ENCODE assay signal across 8 cellular contexts in genomic region chr15:100349321-100349695, GRCh38. TPM values are rescaled to one million over a fixed set of nuclear protein-coding genes. Genes with fewer than 3 reads are reported as not detected.
A peak's percentile ranks its signal among the peaks of the same experiment; 100 is the strongest.
DNase-seq lines count a peak whose midpoint lies in the region; ATAC-seq and TF ChIP-seq lines count a peak whose summit lies in the region.

No MANE protein-coding gene starts in this region.

- peaks cover 10 to 19% (median 17%) of the 10 kb centered on the region in 3 donors for H3K27me3 Mint-ChIP-seq in CD14-positive monocyte (ENCODE audit: low read depth in 3 of 3)

- no peaks in the 10 kb centered on the region for H3K9me3 ChIP-seq in OCI-LY1 (ENCODE audit: low read length)
- no peaks in the 10 kb centered on the region for H3K9me3 ChIP-seq in osteoblast (ENCODE audit: low read depth, low read length)

- H3K27ac Mint-ChIP-seq in CD14-positive monocyte, result no peak overlapping the region

- H3K4me1 ChIP-seq in OCI-LY1 (ENCODE audit: insufficient read depth, low read length, severe bottlenecking) (no peaks in the 10 kb centered on the region), osteoblast (ENCODE audit: insufficient read depth, low read length) (peaks cover 8% of the 10 kb centered on the region)

- H3K27me3 ChIP-seq in OCI-LY1 (ENCODE audit: insufficient read depth, low read length) (no peaks in the 10 kb centered on the region), osteoblast (ENCODE audit: insufficient read depth, low read length) (peaks cover 4% of the 10 kb centered on the region)

- H3K79me2 ChIP-seq in OCI-LY1 (ENCODE audit: insufficient read depth, low read length) (no peaks in the 10 kb centered on the region), osteoblast (ENCODE audit: insufficient read depth, low read length) (no peaks in the 10 kb centered on the region)

- H2AFZ ChIP-seq in OCI-LY1 (ENCODE audit: low read length) (no peak overlapping the region), osteoblast (ENCODE audit: low read length) (peak overlapping the region; percentile 100)

- intact Hi-C loops in CD14-positive monocyte (cut with micrococcal nuclease), result loop anchor here (5.0 kb wide), 2 partner anchors 223 to 253 kb away; partner anchors contain the start of genes ASB7 (in 1 of the 2) and LINS1 (in 1 of the 2)

- H3K4me3 ChIP-seq in OCI-LY1 (ENCODE audit: low read depth, low read length, poor library complexity, severe bottlenecking) (peak overlapping the region; percentile 70), epithelial cell of proximal tubule (ENCODE audit: low read depth, low read length) (peak overlapping the region; percentile 98), osteoblast (ENCODE audit: insufficient read depth, low read length) (peak overlapping the region; percentile 93)

- no peaks in the 10 kb centered on the region for H3F3A ChIP-seq in OCI-LY1 (ENCODE audit: insufficient read depth, low read length)

- no peaks in the 10 kb centered on the region for H3K9me2 ChIP-seq in OCI-LY1 (ENCODE audit: low read depth, low read length)

- H3K4me2 ChIP-seq in OCI-LY1 (ENCODE audit: low read length) (peak overlapping the region; percentile 95; the same call in 1 of the 2 replicates), osteoblast (ENCODE audit: insufficient read depth, low read length) (peak overlapping the region; percentile 98)

- no peak for ATAC-seq in activated CD4-positive, CD25-positive, alpha-beta regulatory T cell treated with anti-CD3 and anti-CD28 coated beads, Interleukin-2, amount 50 U/mL, for 24 hours

- H3K36me3 Mint-ChIP-seq in CD14-positive monocyte, result peaks cover 0 to 5% of the 10 kb centered on the region in 2 donors

- H3K36me3 ChIP-seq in OCI-LY1 (ENCODE audit: insufficient read depth, low read length) (no peaks in the 10 kb centered on the region), osteoblast (ENCODE audit: insufficient read depth, low read length) (no peaks in the 10 kb centered on the region)

- H3K4me1 Mint-ChIP-seq in CD14-positive monocyte, result peaks cover 19% of the 10 kb centered on the region

- H3K4me3 Mint-ChIP-seq in CD14-positive monocyte, result peak overlapping the region; percentile 93 to 97

- peaks cover 0 to 7% (median 5%) of the 10 kb centered on the region in 7 donors for H3K9me3 Mint-ChIP-seq in CD14-positive monocyte

- no peak for DNase-seq in CD14-positive monocyte (ENCODE audit: low spot score)
- no peak for DNase-seq in epithelial cell of proximal tubule (ENCODE audit: low read depth)
- DNase-seq in osteoblast (ENCODE audit: insufficient read length, low spot score, missing footprints), result no peak
- no peak for DNase-seq in NCI-H2081 treated with DMSO at 0.1 percent for 48 hours (lab: John Stamatoyannopoulos, UW)
- no peak for DNase-seq in activated gamma-delta T cell (lab: John Stamatoyannopoulos, UW)
- DNase-seq in NCI-H128 (lab: John Stamatoyannopoulos, UW; ENCODE audit: unreplicated experiment), result no peak

- H4K20me1 ChIP-seq in OCI-LY1 (ENCODE audit: insufficient read depth, low read length) (no peaks in the 10 kb centered on the region), osteoblast (ENCODE audit: insufficient read depth, low read length) (no peaks in the 10 kb centered on the region)

- H3K9ac ChIP-seq in OCI-LY1 (ENCODE audit: low read length), result no peak overlapping the region

- no peak overlapping the region for H3K27ac ChIP-seq in OCI-LY1 (ENCODE audit: low read depth, low read length, poor library complexity, severe bottlenecking)
- no peak overlapping the region for H3K27ac ChIP-seq in osteoblast (ENCODE audit: low read depth, low read length)

- TF ChIP-seq CTCF in CD14-positive monocyte (IDR thresholded peaks at IDR 0.05) (no peak), OCI-LY1 (IDR thresholded peaks at IDR 0.05; ENCODE audit: low read length) (no peak), epithelial cell of proximal tubule (conservative IDR thresholded peaks at IDR 0.05; ENCODE audit: low read depth, low read length) (no peak), osteoblast (IDR thresholded peaks at IDR 0.05; ENCODE audit: extremely low read depth, low read depth, low read length) (no peak)

RNA-seq across cellular contexts. Expression of gene ADAMTS17, which starts 7.5 kb away (rescaled TPM):
- polyA plus RNA-seq in CD14-positive monocyte, result under 1 TPM in 1 of 2 donors, not detected in 1; 0.03 TPM
- total RNA-seq in epithelial cell of proximal tubule (0.06 and 0.36 TPM in 2 replicates), osteoblast (under 0.01 and 0.29 TPM in 2 replicates)
